Comparison of ENCODE assay signal across 17 cellular contexts in the genomic region with DNA sequence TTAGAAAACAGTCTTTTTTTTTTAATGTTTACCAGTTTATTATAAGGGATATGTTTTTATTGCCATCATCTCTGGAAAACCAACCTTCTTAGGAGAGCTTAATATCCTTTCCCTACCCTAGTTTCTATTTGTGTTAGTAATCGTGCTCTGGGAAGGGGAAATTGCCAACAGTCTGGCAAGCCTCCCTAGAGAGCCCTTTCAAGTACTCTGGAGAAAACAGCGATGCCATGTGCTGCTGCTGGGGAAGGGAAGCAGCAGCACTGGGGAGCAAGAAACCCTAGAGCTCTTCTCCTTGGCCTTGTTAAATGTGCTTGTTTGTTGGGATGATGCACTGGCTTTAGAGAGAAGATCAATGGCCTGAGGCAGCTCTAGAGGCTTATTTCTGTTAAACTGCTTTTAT. TPM values are rescaled to one million over a fixed set of nuclear protein-coding genes. Genes with fewer than 3 reads are reported as not detected.
DNase-seq lines count a peak whose midpoint lies in the region; ATAC-seq and TF ChIP-seq lines count a peak whose summit lies in the region.
"Had no signal": no experiment of that assay in that cellular context is flagged by ENCODE, and none has a peak within 500 bp of the region (broad histone marks: within the 10 kb centered on the region; RNA-seq: fewer than 3 reads in every experiment).

No MANE protein-coding gene starts in this region.

- H3K36me3 Mint-ChIP-seq in HFFc6 (ENCODE audit: low read depth) (peaks cover 4% of the 10 kb centered on the region; the same call in 1 of the 2 replicates), T-helper 17 cell (ENCODE audit: low read depth) (peaks cover 2% of the 10 kb centered on the region)

- TF ChIP-seq CTCF in HFFc6 (IDR thresholded peaks at IDR 0.05) (no peak), esophagus muscularis mucosa (IDR thresholded peaks at IDR 0.05) (no peak)

- no peaks in the 10 kb centered on the region for H3K9me3 ChIP-seq in BLaER1 treated with 17β-estradiol and CSF1 and Interleukin-3, amounts not matched to agents 10 nM and 100 nM (replicated peaks in 1 of 11)
- H3K9me3 ChIP-seq in T-helper 17 cell (ENCODE audit: control insufficient read depth, low read length, poor library complexity, severe bottlenecking) (no peaks in the 10 kb centered on the region), mesenchymal stem cell (ENCODE audit: control insufficient read depth, low read length) (no peaks in the 10 kb centered on the region), esophagus muscularis mucosa (no peaks in the 10 kb centered on the region)
- H3K9me3 ChIP-seq: pancreas had no signal

- H3K27ac Mint-ChIP-seq in HFFc6 (0 out of 2 replicates have a peak overlapping the region, but pooled peaks have one; percentile 8), T-helper 17 cell (peak overlapping the region; percentile 3)
- H3K27ac Mint-ChIP-seq: T-helper 2 cell treated with Interferon-gamma antibody and Interleukin-4, amounts not matched to agents 5 μg/mL and 100 μg/mL, for 36 hours had no signal

- H3K27ac ChIP-seq in BLaER1 treated with 17β-estradiol and CSF1 and Interleukin-3, amounts not matched to agents 10 nM and 100 nM = peak overlapping the region in 7 of 11 experiments; percentile 21 to 50 (median 28); a peak in 8 of 22 replicates
- H3K27ac ChIP-seq in mesenchymal stem cell (ENCODE audit: low read length, poor library complexity, severe bottlenecking) = no peak overlapping the region
- no peak overlapping the region for H3K27ac ChIP-seq in esophagus muscularis mucosa (replicated peaks in 1 of 4)
- H3K27ac ChIP-seq: hepatocyte, pancreas had no signal

- H2BK15ac ChIP-seq in mesenchymal stem cell (ENCODE audit: low read depth, poor library complexity, severe bottlenecking) = no peak overlapping the region

- no peaks in the 10 kb centered on the region for H3K27me3 ChIP-seq in BLaER1 treated with 17β-estradiol and CSF1 and Interleukin-3, amounts not matched to agents 10 nM and 100 nM
- H3K27me3 ChIP-seq in mesenchymal stem cell (ENCODE audit: control insufficient read depth in 1 of 2, insufficient read depth in 1 of 2, low read length in 2 of 2) (no peaks in the 10 kb centered on the region), esophagus muscularis mucosa (no peaks in the 10 kb centered on the region)
- H3K27me3 ChIP-seq: hepatocyte, pancreas had no signal

- H2BK5ac ChIP-seq in mesenchymal stem cell (ENCODE audit: low read depth, low read length, poor library complexity, severe bottlenecking) = no peak overlapping the region

- peaks cover 5 to 28% (median 20%) of the 10 kb centered on the region in 10 experiments; a peak in 18 of 20 replicates for H3K4me1 ChIP-seq in BLaER1 treated with 17β-estradiol and CSF1 and Interleukin-3, amounts not matched to agents 10 nM and 100 nM
- H3K4me1 ChIP-seq in mesenchymal stem cell (ENCODE audit: control insufficient read depth, insufficient read depth, low read depth, low read length) = no peaks in the 10 kb centered on the region
- H3K4me1 ChIP-seq in esophagus muscularis mucosa = peaks cover 13 to 22% (median 16%) of the 10 kb centered on the region in 4 donors
- H3K4me1 ChIP-seq: pancreas had no signal

- H2BK12ac ChIP-seq in mesenchymal stem cell (ENCODE audit: low read length in 2 of 2) = no peak overlapping the region

- H2AK5ac ChIP-seq in mesenchymal stem cell (ENCODE audit: low read length, severe bottlenecking) = no peak overlapping the region

- H3K9me3 Mint-ChIP-seq in HFFc6 = no peaks in the 10 kb centered on the region
- H3K9me3 Mint-ChIP-seq: CD14-positive monocyte; T-helper 2 cell treated with Interferon-gamma antibody and Interleukin-4, amounts not matched to agents 5 μg/mL and 100 μg/mL, for 36 hours had no signal

- H3K14ac ChIP-seq in mesenchymal stem cell (ENCODE audit: low read length in 2 of 2) = no peak overlapping the region

- 72% methylated on average over 2 of the region's 2 CpGs for whole genome bisulfite sequencing in mesenchymal stem cell
- 20% methylated on average over 2 of the region's 2 CpGs for WGBS in esophagus muscularis mucosa

- H3K79me1 ChIP-seq in mesenchymal stem cell (replicated peaks; ENCODE audit: low read length, poor library complexity, severe bottlenecking) = peaks cover 18% of the 10 kb centered on the region

- no peak for TF ChIP-seq EP300 in esophagus muscularis mucosa (IDR thresholded peaks at IDR 0.05)

- intact Hi-C loops in esophagus muscularis mucosa (cut with DNase I) = no loop called here

- ATAC-seq in T-helper 17 cell = no peak
- no peak for ATAC-seq in HG03520 (IDR thresholded peaks at IDR 0.05; ENCODE audit: unreplicated experiment)
- no peak for ATAC-seq in HG02798 (IDR thresholded peaks at IDR 0.05; ENCODE audit: poor library complexity, unreplicated experiment)
- ATAC-seq in GM19023 (IDR thresholded peaks at IDR 0.05; ENCODE audit: unreplicated experiment) = no peak

- TF ChIP-seq POLR2A in esophagus muscularis mucosa (IDR thresholded peaks at IDR 0.05; ENCODE audit: low read depth) = no peak

- H3K18ac ChIP-seq in mesenchymal stem cell (ENCODE audit: low read depth in 1 of 2, low read length in 2 of 2) = no peak overlapping the region

- H3K4me3 Mint-ChIP-seq in HFFc6 = no peak overlapping the region
- no peak overlapping the region for H3K4me3 Mint-ChIP-seq in T-helper 17 cell
- H3K4me3 Mint-ChIP-seq: CD14-positive monocyte; T-helper 2 cell treated with Interferon-gamma antibody and Interleukin-4, amounts not matched to agents 5 μg/mL and 100 μg/mL, for 36 hours had no signal

- no peak overlapping the region for H3K4me3 ChIP-seq in BLaER1 treated with 17β-estradiol and CSF1 and Interleukin-3, amounts not matched to agents 10 nM and 100 nM
- H3K4me3 ChIP-seq in mesenchymal stem cell (ENCODE audit: insufficient read depth in 1 of 2, low read depth in 1 of 2, low read length in 2 of 2) (no peak overlapping the region), esophagus muscularis mucosa (no peak overlapping the region)
- H3K4me3 ChIP-seq: hepatocyte, pancreas had no signal

- no peak overlapping the region for H2AFZ ChIP-seq in mesenchymal stem cell (ENCODE audit: low read depth, low read length)
- H2AFZ ChIP-seq: hepatocyte had no signal

- H3K23ac ChIP-seq in mesenchymal stem cell (ENCODE audit: low read length in 2 of 2) = peak overlapping the region in 1 of 2 experiments; percentile 59

- no peak overlapping the region for H4K8ac ChIP-seq in mesenchymal stem cell (ENCODE audit: low read length)

- no peak overlapping the region for H3K4ac ChIP-seq in mesenchymal stem cell (ENCODE audit: low read depth in 1 of 2, low read length in 2 of 2)

- H3K9ac ChIP-seq in BLaER1 treated with 17β-estradiol and CSF1 and Interleukin-3, amounts not matched to agents 10 nM and 100 nM = peak overlapping the region in 10 of 11 experiments; percentile 2 to 54 (median 28); a peak in 14 of 22 replicates
- H3K9ac ChIP-seq in mesenchymal stem cell (ENCODE audit: low read length) = peak overlapping the region; percentile 36

- no peak for DNase-seq in HFFc6
- DNase-seq in T-helper 17 cell = no peak
- DNase-seq in mesenchymal stem cell = no peak
- no peak for DNase-seq in esophagus muscularis mucosa (ENCODE audit: extremely low spot score)
- DNase-seq: activated CD8-positive, alpha-beta memory T cell treated with anti-CD3 and anti-CD28 coated beads for 24 hours; amniotic stem cell; effector CD8-positive, alpha-beta T cell; NCI-H1694; pancreas; stimulated activated naive CD4-positive, alpha-beta T cell treated with Interleukin-2 at 50 U/mL for 16 hours had no signal

- peaks cover under 1% of the 10 kb centered on the region for H3K4me1 Mint-ChIP-seq in HFFc6 (ENCODE audit: low read depth)
- H3K4me1 Mint-ChIP-seq in T-helper 17 cell = peaks cover 25% of the 10 kb centered on the region
- H3K4me1 Mint-ChIP-seq: CD14-positive monocyte had no signal

- H3K4me2 ChIP-seq in BLaER1 treated with 17β-estradiol and CSF1 and Interleukin-3, amounts not matched to agents 10 nM and 100 nM = peak overlapping the region in 10 of 11 experiments; percentile 2 to 84 (median 61); a peak in 18 of 22 replicates
- H3K4me2 ChIP-seq in mesenchymal stem cell (ENCODE audit: low read length, poor library complexity, severe bottlenecking) = no peak overlapping the region
- H3K4me2 ChIP-seq: hepatocyte had no signal

- peaks cover 7 to 99% (median 48%) of the 10 kb centered on the region in 11 experiments; a peak in 17 of 22 replicates for H4K20me1 ChIP-seq in BLaER1 treated with 17β-estradiol and CSF1 and Interleukin-3, amounts not matched to agents 10 nM and 100 nM

- no peak overlapping the region for H2BK120ac ChIP-seq in mesenchymal stem cell (ENCODE audit: low read depth, low read length)

- H3K27me3 Mint-ChIP-seq in HFFc6 (ENCODE audit: insufficient read depth) (no peaks in the 10 kb centered on the region; the same call in 1 of the 2 replicates), T-helper 17 cell (no peaks in the 10 kb centered on the region)

- peaks cover 10 to 78% (median 36%) of the 10 kb centered on the region in 11 experiments; a peak in 18 of 22 replicates for H3K36me3 ChIP-seq in BLaER1 treated with 17β-estradiol and CSF1 and Interleukin-3, amounts not matched to agents 10 nM and 100 nM
- H3K36me3 ChIP-seq in mesenchymal stem cell (ENCODE audit: control insufficient read depth in 1 of 2, insufficient read depth in 2 of 2, low read depth in 1 of 2, low read length in 2 of 2) = no peaks in the 10 kb centered on the region
- H3K36me3 ChIP-seq in esophagus muscularis mucosa = peaks cover 0 to 23% (median 13%) of the 10 kb centered on the region in 4 donors
- H3K36me3 ChIP-seq: pancreas had no signal

- no peak overlapping the region for H4K91ac ChIP-seq in mesenchymal stem cell (ENCODE audit: low read length)

RNA-seq across cellular contexts. Expression of a gene that starts 10.3 kb away (rescaled TPM):
- total RNA-seq in HFFc6 (2021; fragmentation: NEBNext Ultra II Directional; extraction: Animal tissue kit (Norgen Biotek cat#: 25700)) = 10 to 100 TPM; 42.5 to 61.1 (median 48.9) TPM
- 10 to 100 TPM; 43.5 to 57.9 TPM for total RNA-seq in T-helper 17 cell
- 33.5 TPM for polyA plus RNA-seq in mesenchymal stem cell (2013, experiment 1 of 2)
- 33.9 TPM for polyA plus RNA-seq in mesenchymal stem cell (2013, experiment 2 of 2)
- total RNA-seq in esophagus muscularis mucosa = 10 to 100 TPM; 42.7 to 93.3 (median 57.0) TPM

RNA-seq across cellular contexts. Expression of a gene that starts 10.6 kb away (rescaled TPM):
- 100 to 1,000 TPM in 5 of 6 experiments, 10 to 100 TPM in 1; 85.5 to 127 (median 112) TPM for total RNA-seq in HFFc6 (2021; fragmentation: NEBNext Ultra II Directional; extraction: Animal tissue kit (Norgen Biotek cat#: 25700))
- total RNA-seq in T-helper 17 cell (1 to 10 TPM; 6.1 to 9.8 TPM), esophagus muscularis mucosa (10 to 100 TPM; 30.6 to 89.0 (median 55.0) TPM)
- polyA plus RNA-seq in mesenchymal stem cell (2013, experiment 1 of 2) = 43.7 TPM
- 42.6 TPM for polyA plus RNA-seq in mesenchymal stem cell (2013, experiment 2 of 2)

RNA-seq across cellular contexts. Expression of a gene that starts 21.4 kb away (rescaled TPM):
- 10 to 100 TPM in 5 of 6 experiments, 1 to 10 TPM in 1; 7.3 to 18.2 (median 16.0) TPM for total RNA-seq in HFFc6 (2021; fragmentation: NEBNext Ultra II Directional; extraction: Animal tissue kit (Norgen Biotek cat#: 25700))
- 1 to 10 TPM; 2.4 to 2.6 TPM for total RNA-seq in T-helper 17 cell
- polyA plus RNA-seq in mesenchymal stem cell (2013, experiment 1 of 2) = 5.2 TPM
- 4.7 TPM for polyA plus RNA-seq in mesenchymal stem cell (2013, experiment 2 of 2)
- 1 to 10 TPM; 2.2 to 5.0 (median 4.2) TPM for total RNA-seq in esophagus muscularis mucosa
- polyA plus RNA-seq: CD14-positive monocyte had no signal

RNA-seq across cellular contexts. Expression of a gene that starts 32.0 kb away (rescaled TPM):
- 10 to 100 TPM; 40.7 to 48.3 (median 47.0) TPM for total RNA-seq in HFFc6 (2021; fragmentation: NEBNext Ultra II Directional; extraction: Animal tissue kit (Norgen Biotek cat#: 25700))
- total RNA-seq in T-helper 17 cell (10 to 100 TPM; 33.1 to 36.1 TPM), esophagus muscularis mucosa (10 to 100 TPM; 24.9 to 34.5 (median 29.3) TPM)
- 45.3 TPM for polyA plus RNA-seq in mesenchymal stem cell (2013, experiment 1 of 2)
- polyA plus RNA-seq in mesenchymal stem cell (2013, experiment 2 of 2) = 45.3 TPM

RNA-seq across cellular contexts. Expression of a gene that starts 37.0 kb away (rescaled TPM):
- total RNA-seq in HFFc6 (2021; fragmentation: NEBNext Ultra II Directional; extraction: Animal tissue kit (Norgen Biotek cat#: 25700)) = 10 to 100 TPM; 64.6 to 77.6 (median 71.1) TPM
- total RNA-seq in T-helper 17 cell (10 to 100 TPM; 39.1 to 49.4 TPM), esophagus muscularis mucosa (10 to 100 TPM; 13.4 to 27.5 (median 22.4) TPM)
- 77.2 TPM for polyA plus RNA-seq in mesenchymal stem cell (2013, experiment 1 of 2)
- polyA plus RNA-seq in mesenchymal stem cell (2013, experiment 2 of 2) = 75.7 TPM

Comparison
In these comparisons a context has a peak if more than half of its experiments do, and no peak if none do; other contexts are left out.
1. H3K27ac ChIP-seq: peak in BLaER1 treated with 17β-estradiol and CSF1 and Interleukin-3, amounts not matched to agents 10 nM and 100 nM (7 of 11); none in mesenchymal stem cell (single experiment) and esophagus muscularis mucosa (0 of 4).